Comparison of ENCODE assay signal across 10 cellular contexts in genomic region chr11:57903441-57904123, GRCh38.
A peak's percentile ranks its signal among the peaks of the same experiment; 100 is the strongest.
DNase-seq lines count a peak whose midpoint lies in the region; ATAC-seq and TF ChIP-seq lines count a peak whose summit lies in the region.
"Had no signal": no experiment of that assay in that cellular context is flagged by ENCODE, and none has a peak within 500 bp of the region (broad histone marks: within the 10 kb centered on the region; RNA-seq: fewer than 3 reads in every experiment).

No MANE protein-coding gene starts in this region.

- no peaks in the 10 kb centered on the region for H3K36me3 Mint-ChIP-seq in activated CD8-positive, alpha-beta memory T cell treated with anti-CD3 and anti-CD28 coated beads, Interleukin-2, amount 10 ng/mL, durations not matched to agents 7 days and 5 days

- 36 to 56% methylated on average over 11 of the region's 11 CpGs for WGBS in esophagus, 2 donors

- H3K9me3 ChIP-seq in esophagus (ENCODE audit: control insufficient read depth in 2 of 2, insufficient read depth in 1 of 2, low read depth in 1 of 2, low read length in 1 of 2) = no peaks in the 10 kb centered on the region
- H3K9me3 ChIP-seq in uterus = no peaks in the 10 kb centered on the region

- peak; percentile 65 for DNase-seq in activated CD8-positive, alpha-beta memory T cell treated with anti-CD3 and anti-CD28 coated beads for 24 hours
- no peak for DNase-seq in activated CD8-positive, alpha-beta memory T cell treated with anti-CD3 and anti-CD28 coated beads, Interleukin-2, amount 10 ng/mL, durations not matched to agents 7 days and 5 days
- peak; percentile 51 for DNase-seq in RKO (ENCODE audit: low spot score)
- peak; percentile 19 to 39 for DNase-seq in stimulated activated CD8-positive, alpha-beta memory T cell treated with anti-CD3 and anti-CD28 coated beads, Interleukin-15, amount 100 ng/mL, for 48 hours (ENCODE audit: low read depth in 2 of 2)
- DNase-seq in NK-92 treated with Interleukin-12 subunit alpha and Interleukin-12 subunit beta, amount 100 ng/mL, for 24 hours (lab: John Stamatoyannopoulos, UW) = no peak
- no peak for DNase-seq in GM20000 (ENCODE audit: low spot score)
- DNase-seq in uterus = no peak

- H3K36me3 ChIP-seq in esophagus (ENCODE audit: control insufficient read depth in 2 of 2, insufficient read depth in 2 of 2, low read length in 1 of 2) = no peaks in the 10 kb centered on the region
- no peaks in the 10 kb centered on the region for H3K36me3 ChIP-seq in uterus

- no peak overlapping the region for H3K4me3 Mint-ChIP-seq in activated CD8-positive, alpha-beta memory T cell treated with anti-CD3 and anti-CD28 coated beads, Interleukin-2, amount 10 ng/mL, durations not matched to agents 7 days and 5 days

- CTCF ChIA-PET in activated CD8-positive, alpha-beta memory T cell treated with anti-CD3 and anti-CD28 coated beads, Interleukin-2, amount 10 ng/mL, durations not matched to agents 7 days and 5 days (lab: Charles Lee) = no interaction called here

- H3K4me1 ChIP-seq in esophagus (ENCODE audit: control insufficient read depth in 2 of 2, insufficient read depth in 2 of 2, low read length in 1 of 2) (peaks cover 0 to 6% of the 10 kb centered on the region in 2 donors), uterus (no peaks in the 10 kb centered on the region)

- TF ChIP-seq CTCF in GM20000 (IDR thresholded peaks at IDR 0.05; ENCODE audit: extremely low read depth, missing control alignments) (no peak), uterus (IDR thresholded peaks at IDR 0.05) (no peak)

- peak overlapping the region; percentile 90 to 91 for H3K27ac ChIP-seq in esophagus (ENCODE audit: low read depth in 2 of 2, low read length in 1 of 2)
- H3K27ac ChIP-seq in uterus = no peak overlapping the region
- H3K27ac ChIP-seq: C4-2B, SK-N-MC had no signal

- peaks cover under 1% of the 10 kb centered on the region for H3K27me3 Mint-ChIP-seq in activated CD8-positive, alpha-beta memory T cell treated with anti-CD3 and anti-CD28 coated beads, Interleukin-2, amount 10 ng/mL, durations not matched to agents 7 days and 5 days

- no peak overlapping the region for H3K4me3 ChIP-seq in esophagus (ENCODE audit: low read depth in 1 of 2, low read length in 2 of 2)
- H3K4me3 ChIP-seq in uterus = no peak overlapping the region
- H3K4me3 ChIP-seq: SK-N-MC had no signal

- H3K27me3 ChIP-seq in esophagus (ENCODE audit: control insufficient read depth in 1 of 2, insufficient read depth in 2 of 2, low read length in 2 of 2) (no peaks in the 10 kb centered on the region), uterus (no peaks in the 10 kb centered on the region)

- H3K27ac Mint-ChIP-seq in activated CD8-positive, alpha-beta memory T cell treated with anti-CD3 and anti-CD28 coated beads, Interleukin-2, amount 10 ng/mL, durations not matched to agents 7 days and 5 days = no peak overlapping the region

- ATAC-seq in activated CD8-positive, alpha-beta memory T cell treated with anti-CD3 and anti-CD28 coated beads, Interleukin-2, amount 10 ng/mL, durations not matched to agents 7 days and 5 days = no peak

- H3K9me3 Mint-ChIP-seq in activated CD8-positive, alpha-beta memory T cell treated with anti-CD3 and anti-CD28 coated beads, Interleukin-2, amount 10 ng/mL, durations not matched to agents 7 days and 5 days (ENCODE audit: low read depth) = no peaks in the 10 kb centered on the region

- H3K4me1 Mint-ChIP-seq in activated CD8-positive, alpha-beta memory T cell treated with anti-CD3 and anti-CD28 coated beads, Interleukin-2, amount 10 ng/mL, durations not matched to agents 7 days and 5 days = peaks cover 2% of the 10 kb centered on the region

- intact Hi-C loops in uterus (cut with DNase I; ENCODE audit: low total_unique reads) = no loop called here

- no peak for TF ChIP-seq POLR2A in uterus (IDR thresholded peaks at IDR 0.05)

Comparison
In these comparisons a context has a peak if more than half of its experiments do, and no peak if none do; other contexts are left out.
1. DNase-seq: peak in activated CD8-positive, alpha-beta memory T cell treated with anti-CD3 and anti-CD28 coated beads for 24 hours (single experiment), RKO (single experiment) and stimulated activated CD8-positive, alpha-beta memory T cell treated with anti-CD3 and anti-CD28 coated beads, Interleukin-15, amount 100 ng/mL, for 48 hours (2 of 2); none in activated CD8-positive, alpha-beta memory T cell treated with anti-CD3 and anti-CD28 coated beads, Interleukin-2, amount 10 ng/mL, durations not matched to agents 7 days and 5 days (single experiment), NK-92 treated with Interleukin-12 subunit alpha and Interleukin-12 subunit beta, amount 100 ng/mL, for 24 hours (single experiment), GM20000 (single experiment) and uterus (0 of 2).
2. H3K27ac ChIP-seq: peak in esophagus (2 of 2); none in uterus (0 of 2).